ENCODE assay signal across 8 cellular contexts in genomic region chr12:22543246-22544037, GRCh38. TPM values are rescaled to one million over a fixed set of nuclear protein-coding genes. Genes with fewer than 3 reads are reported as not detected.
DNase-seq lines count a peak whose midpoint lies in the region; ATAC-seq and TF ChIP-seq lines count a peak whose summit lies in the region.

No MANE protein-coding gene starts in this region.

- intact Hi-C loops in dendritic cell treated with granulocyte-macrophage colony-stimulating factor and Interleukin-4, amounts not matched to agents 40 ng/mL and 50 ng/mL, for 4 days (cut with micrococcal nuclease) = loop anchor here (1.0 kb wide), 1 partner anchor 83 kb away; no protein-coding TSS in a partner anchor
- intact Hi-C loops in lower leg skin (cut with DNase I; ENCODE audit: low total_unique reads) = loop anchor here (5.0 kb wide), 1 partner anchor 84 kb away; the partner anchor contains the start of gene ETNK1

- peak overlapping the region; percentile 81 for H3K4me3 Mint-ChIP-seq in dendritic cell treated with granulocyte-macrophage colony-stimulating factor and Interleukin-4, amounts not matched to agents 40 ng/mL and 50 ng/mL, for 4 days

- WGBS in lower leg skin, 2 donors = 3 to 5% methylated on average over 21 to 28 of the region's 28 CpGs

- H3K4me3 ChIP-seq in lower leg skin (ENCODE audit: low read depth, poor library complexity, severe bottlenecking) = peak overlapping the region; percentile 55

- ATAC-seq in GM18508 (IDR thresholded peaks at IDR 0.05; ENCODE audit: insufficient read depth, unreplicated experiment) = peak; percentile 29
- peak; percentile 41 for ATAC-seq in HG02678 (IDR thresholded peaks at IDR 0.05; ENCODE audit: unreplicated experiment)

- H3K36me3 Mint-ChIP-seq in dendritic cell treated with granulocyte-macrophage colony-stimulating factor and Interleukin-4, amounts not matched to agents 40 ng/mL and 50 ng/mL, for 4 days (ENCODE audit: low read depth) = peaks cover 31% of the 10 kb centered on the region

- peaks cover 59% of the 10 kb centered on the region for H3K4me1 Mint-ChIP-seq in dendritic cell treated with granulocyte-macrophage colony-stimulating factor and Interleukin-4, amounts not matched to agents 40 ng/mL and 50 ng/mL, for 4 days (ENCODE audit: low read depth)

- TF ChIP-seq CTCF in lower leg skin (IDR thresholded peaks at IDR 0.05) = no peak

- peak; percentile 12 for DNase-seq in NCI-H1436 treated with DMSO at 0.1 percent for 48 hours (lab: John Stamatoyannopoulos, UW)
- peak; percentile 31 for DNase-seq in activated CD4-positive, alpha-beta T cell treated with anti-CD3 and anti-CD28 coated beads for 24 hours (ENCODE audit: low read depth in 2 of 2)
- peak; percentile 35 to 88 for DNase-seq in lower leg skin (ENCODE audit: low spot score in 2 of 2)
- peak; percentile 22 to 48 (median 25) for DNase-seq in stimulated activated CD4-positive, alpha-beta T cell treated with anti-CD3 and anti-CD28 coated beads, TNF-alpha, amount 100 ng/mL, for 24 hours (ENCODE audit: low read depth in 3 of 3)
- DNase-seq in AG08395 (ENCODE audit: low spot score) = no peak

- TF ChIP-seq POLR2A in lower leg skin (IDR thresholded peaks at IDR 0.05) = no peak

- peak overlapping the region; percentile 97 for H3K27ac Mint-ChIP-seq in dendritic cell treated with granulocyte-macrophage colony-stimulating factor and Interleukin-4, amounts not matched to agents 40 ng/mL and 50 ng/mL, for 4 days

- H3K27me3 Mint-ChIP-seq in dendritic cell treated with granulocyte-macrophage colony-stimulating factor and Interleukin-4, amounts not matched to agents 40 ng/mL and 50 ng/mL, for 4 days = no peaks in the 10 kb centered on the region

- H3K9me3 Mint-ChIP-seq in dendritic cell treated with granulocyte-macrophage colony-stimulating factor and Interleukin-4, amounts not matched to agents 40 ng/mL and 50 ng/mL, for 4 days = peaks cover 10% of the 10 kb centered on the region

RNA-seq across cellular contexts. Expression of gene C2CD5, which starts 0.9 kb away (rescaled TPM):
- total RNA-seq in lower leg skin = 10 to 100 TPM; 19.3 to 22.6 (median 19.9) TPM
